ENCODE assay signal across 11 cellular contexts in genomic region chr7:75866129-75866496, GRCh38. TPM values are rescaled to one million over a fixed set of nuclear protein-coding genes. Genes with fewer than 3 reads are reported as not detected.
DNase-seq lines count a peak whose midpoint lies in the region; ATAC-seq and TF ChIP-seq lines count a peak whose summit lies in the region.
"Had no signal": no experiment of that assay in that cellular context is flagged by ENCODE, and none has a peak within 500 bp of the region (broad histone marks: within the 10 kb centered on the region; RNA-seq: fewer than 3 reads in every experiment).

No MANE protein-coding gene starts in this region.

- no peak overlapping the region for H3K23ac ChIP-seq in mesenchymal stem cell (ENCODE audit: low read length in 2 of 2)

- H2BK120ac ChIP-seq in mesenchymal stem cell (ENCODE audit: low read depth, low read length): no peak overlapping the region

- H2BK15ac ChIP-seq in mesenchymal stem cell (ENCODE audit: low read depth, poor library complexity, severe bottlenecking): no peak overlapping the region

- peaks cover 4% of the 10 kb centered on the region for H3K9me3 Mint-ChIP-seq in glutamatergic neuron (ENCODE audit: unreplicated experiment)

- H3K4me3 Mint-ChIP-seq in glutamatergic neuron (ENCODE audit: unreplicated experiment): no peak overlapping the region

- peak overlapping the region in 1 of 2 experiments; percentile 10 for H3K14ac ChIP-seq in mesenchymal stem cell (ENCODE audit: low read length in 2 of 2)

- intact Hi-C loops in HCT116 (cut with micrococcal nuclease): loop anchor here (1.0 to 2.0 kb wide), 2 partner anchors 154 to 265 kb away; no protein-coding TSS in a partner anchor

- WGBS in mesenchymal stem cell: 54% methylated on average over 4 of the region's 4 CpGs

- peak overlapping the region; percentile 31 for H4K91ac ChIP-seq in mesenchymal stem cell (ENCODE audit: low read length)

- TF ChIP-seq CTCF in HCT116 (IDR thresholded peaks at IDR 0.05 in 2 of 3, conservative IDR thresholded peaks at IDR 0.05 in 1 of 3; ENCODE audit: borderline replicate concordance in 1 of 3, insufficient read depth in 1 of 3, low read depth in 2 of 3, low read length in 2 of 3): no peak
- TF ChIP-seq CTCF in glutamatergic neuron (IDR thresholded peaks at IDR 0.05; ENCODE audit: partially characterized antibody, unreplicated experiment): no peak

- BruUV-seq in HCT116 (replicated peaks; lab: Mats Ljungman, UMichigan): no TSS peak

- H3K36me3 ChIP-seq in HCT116 (ENCODE audit: control insufficient read depth in 1 of 2, insufficient read depth in 2 of 2, low read length in 2 of 2) (no peaks in the 10 kb centered on the region), mesenchymal stem cell (ENCODE audit: control insufficient read depth in 1 of 2, insufficient read depth in 2 of 2, low read depth in 1 of 2, low read length in 2 of 2) (no peaks in the 10 kb centered on the region)
- H3K36me3 ChIP-seq: BLaER1 had no signal

- H3K79me1 ChIP-seq in mesenchymal stem cell (replicated peaks; ENCODE audit: low read length, poor library complexity, severe bottlenecking): no peaks in the 10 kb centered on the region

- peak overlapping the region; percentile 59 for H4K8ac ChIP-seq in mesenchymal stem cell (ENCODE audit: low read length)

- DNase-seq in CD1c-positive myeloid dendritic cell (ENCODE audit: extremely low spot score): peak; percentile 66
- DNase-seq in HCT116 (ENCODE audit: low read depth, low spot score): no peak
- DNase-seq in amniotic epithelial cell (ENCODE audit: low read depth): peak; percentile 43
- peak; percentile 53 for DNase-seq in mesenchymal stem cell
- no peak for DNase-seq in glutamatergic neuron
- DNase-seq in activated CD4-positive, alpha-beta T cell treated with anti-CD3 and anti-CD28 coated beads for 1 hour: no peak
- DNase-seq in inferior parietal cortex (ENCODE audit: extremely low spot score): no peak
- DNase-seq in glomerular visceral epithelial cell (ENCODE audit: extremely low spot score): no peak

- no peak overlapping the region for H3K27ac Mint-ChIP-seq in glutamatergic neuron (ENCODE audit: unreplicated experiment)

- no peak overlapping the region for H2BK5ac ChIP-seq in mesenchymal stem cell (ENCODE audit: low read depth, low read length, poor library complexity, severe bottlenecking)

- H3K9ac ChIP-seq in HCT116 (ENCODE audit: low read length): no peak overlapping the region
- no peak overlapping the region for H3K9ac ChIP-seq in mesenchymal stem cell (ENCODE audit: low read length)
- H3K9ac ChIP-seq: BLaER1 had no signal

- H3K9me3 ChIP-seq in HCT116 (ENCODE audit: control insufficient read depth in 1 of 2, insufficient read depth in 1 of 2, low read depth in 1 of 2, low read length in 2 of 2) (no peaks in the 10 kb centered on the region), mesenchymal stem cell (ENCODE audit: control insufficient read depth, low read length) (no peaks in the 10 kb centered on the region)
- H3K9me3 ChIP-seq: BLaER1 had no signal

- no peak overlapping the region for H3K18ac ChIP-seq in mesenchymal stem cell (ENCODE audit: low read depth in 1 of 2, low read length in 2 of 2)

- CTCF ChIA-PET in HCT116 (lab: Charles Lee): interaction anchor here (0.7 to 3.6 kb wide), 8 partner anchors 8 to 155 kb away, joined by 3 to 72 read pairs (median 5); no protein-coding TSS in a partner anchor

- H3K4ac ChIP-seq in mesenchymal stem cell (ENCODE audit: low read depth in 1 of 2, low read length in 2 of 2): peak overlapping the region in 1 of 2 experiments; percentile 42

- H3K79me2 ChIP-seq in HCT116 (ENCODE audit: insufficient read depth, low read length): no peaks in the 10 kb centered on the region

- peaks cover 1% of the 10 kb centered on the region for H3K4me1 Mint-ChIP-seq in glutamatergic neuron (ENCODE audit: low read depth, unreplicated experiment)

- no peaks in the 10 kb centered on the region for H4K20me1 ChIP-seq in HCT116 (ENCODE audit: insufficient read depth)
- H4K20me1 ChIP-seq: BLaER1 had no signal

- POLR2A ChIA-PET in HCT116 (lab: Charles Lee): interaction anchor here (1.0 to 1.5 kb wide), 2 partner anchors 128 to 154 kb away, joined by 3 to 4 read pairs; no protein-coding TSS in a partner anchor

- no peak for TF ChIP-seq POLR2A in HCT116 (IDR thresholded peaks at IDR 0.05; ENCODE audit: borderline replicate concordance, extremely low read depth, insufficient read depth, insufficient read length)

- H3K4me1 ChIP-seq in HCT116 (ENCODE audit: control insufficient read depth in 1 of 2, insufficient read depth in 2 of 2, low read length in 2 of 2) (peaks cover 0 to 8% of the 10 kb centered on the region in 2 experiments; a peak in 2 of 4 replicates), mesenchymal stem cell (ENCODE audit: control insufficient read depth, insufficient read depth, low read depth, low read length) (peaks cover 7% of the 10 kb centered on the region)

- RAD21 ChIA-PET in HCT116 (lab: Charles Lee; ENCODE audit: low non-redundant PET in 1 of 2, low total read pairs in 2 of 2, uncharacterized antibody in 2 of 2, unreplicated experiment in 2 of 2): interaction anchor here (1.4 to 1.5 kb wide), 2 partner anchors 154 kb away, joined by 16 to 22 read pairs; no protein-coding TSS in a partner anchor

- ATAC-seq in HCT116: peak; percentile 75

- H3K27me3 Mint-ChIP-seq in glutamatergic neuron (ENCODE audit: unreplicated experiment): peaks cover 5% of the 10 kb centered on the region

- H3K4me3 ChIP-seq in HCT116 (replicated peaks in 1 of 2; ENCODE audit: low read depth in 1 of 2, low read length in 2 of 2): no peak overlapping the region
- peak overlapping the region in 1 of 2 experiments; percentile 3 for H3K4me3 ChIP-seq in mesenchymal stem cell (ENCODE audit: insufficient read depth in 1 of 2, low read depth in 1 of 2, low read length in 2 of 2)
- H3K4me3 ChIP-seq: BLaER1 had no signal

- no peaks in the 10 kb centered on the region for H3K27me3 ChIP-seq in HCT116 (ENCODE audit: insufficient read depth, low read length)
- no peaks in the 10 kb centered on the region for H3K27me3 ChIP-seq in mesenchymal stem cell (ENCODE audit: control insufficient read depth in 1 of 2, insufficient read depth in 1 of 2, low read length in 2 of 2)
- H3K27me3 ChIP-seq: BLaER1 had no signal

- no peak overlapping the region for H2AK5ac ChIP-seq in mesenchymal stem cell (ENCODE audit: low read length, severe bottlenecking)

- H3K27ac ChIP-seq in HCT116 (ENCODE audit: low read depth, low read length) (no peak overlapping the region), mesenchymal stem cell (ENCODE audit: low read length, poor library complexity, severe bottlenecking) (no peak overlapping the region)
- H3K27ac ChIP-seq: BLaER1 had no signal

- H3K4me2 ChIP-seq in HCT116 (ENCODE audit: low read length): peak overlapping the region; percentile 56
- no peak overlapping the region for H3K4me2 ChIP-seq in mesenchymal stem cell (ENCODE audit: low read length, poor library complexity, severe bottlenecking)
- H3K4me2 ChIP-seq: BLaER1 had no signal

- no peak for TF ChIP-seq RAD21 in HCT116 (IDR thresholded peaks at IDR 0.05; ENCODE audit: low read depth)

- peak overlapping the region; percentile 29 to 47 for H2BK12ac ChIP-seq in mesenchymal stem cell (ENCODE audit: low read length in 2 of 2)

- H2AFZ ChIP-seq in HCT116 (ENCODE audit: low read depth, low read length, poor library complexity, severe bottlenecking) (no peak overlapping the region), mesenchymal stem cell (ENCODE audit: low read depth, low read length) (no peak overlapping the region)

- no peaks in the 10 kb centered on the region for H3K9me2 ChIP-seq in HCT116 (ENCODE audit: insufficient read depth)

- no peaks in the 10 kb centered on the region for H3K36me3 Mint-ChIP-seq in glutamatergic neuron (ENCODE audit: unreplicated experiment)

TF ChIP-seq in HCT116, 20 proteins besides CTCF, POLR2A, EP300 and RAD21 (continues in another document):
- TF ChIP-seq YY1 (IDR thresholded peaks at IDR 0.05; ENCODE audit: extremely low read depth, insufficient replicate concordance, low read depth, low read length): no peak
- no peak for TF ChIP-seq SP1 (IDR thresholded peaks at IDR 0.05; ENCODE audit: low read depth)
- TF ChIP-seq JUND (IDR thresholded peaks at IDR 0.05): no peak
- TF ChIP-seq REST (IDR thresholded peaks at IDR 0.05; ENCODE audit: low read depth): no peak

RNA-seq across cellular contexts. Expression of gene RHBDD2, which starts 12.7 kb away (rescaled TPM):
- total RNA-seq in HCT116 (2021; ENCODE audit: unreplicated experiment) (42.9 TPM), glutamatergic neuron (ENCODE audit: unreplicated experiment) (85.6 TPM)
- polyA plus RNA-seq in HCT116 (2012): 42.5 and 44.2 TPM in 2 replicates
- polyA plus RNA-seq in mesenchymal stem cell (2013, experiment 1 of 2): 78.6 TPM
- 78.6 TPM for polyA plus RNA-seq in mesenchymal stem cell (2013, experiment 2 of 2)

RNA-seq across cellular contexts. Expression of gene POR, which starts 48.8 kb away (rescaled TPM):
- total RNA-seq in HCT116 (2021; ENCODE audit: unreplicated experiment) (120 TPM), glutamatergic neuron (ENCODE audit: unreplicated experiment) (119 TPM)
- 90.7 and 111 TPM in 2 replicates for polyA plus RNA-seq in HCT116 (2012)
- 76.9 TPM for polyA plus RNA-seq in mesenchymal stem cell (2013, experiment 1 of 2)
- polyA plus RNA-seq in mesenchymal stem cell (2013, experiment 2 of 2): 80.1 TPM

RNA-seq across cellular contexts. Expression of gene CCL24, which starts 52.5 kb away (rescaled TPM):
- total RNA-seq in HCT116 (2021; ENCODE audit: unreplicated experiment) (not detected), glutamatergic neuron (ENCODE audit: unreplicated experiment) (not detected)
- polyA plus RNA-seq in HCT116 (2012): 0.11 TPM in 1 of 2 replicates, not detected in the other
- not detected for polyA plus RNA-seq in mesenchymal stem cell (2013, experiment 1 of 2)
- not detected for polyA plus RNA-seq in mesenchymal stem cell (2013, experiment 2 of 2)
- total RNA-seq: G401, renal cortical epithelial cell had no signal

Comparison
In these comparisons a context has a peak if more than half of its experiments do, and no peak if none do; other contexts are left out.
1. DNase-seq: peak in CD1c-positive myeloid dendritic cell (single experiment), amniotic epithelial cell (single experiment) and mesenchymal stem cell (single experiment); none in HCT116 (single experiment), glutamatergic neuron (single experiment), activated CD4-positive, alpha-beta T cell treated with anti-CD3 and anti-CD28 coated beads for 1 hour (single experiment), inferior parietal cortex (single experiment) and glomerular visceral epithelial cell (single experiment).